In the genomic region with DNA sequence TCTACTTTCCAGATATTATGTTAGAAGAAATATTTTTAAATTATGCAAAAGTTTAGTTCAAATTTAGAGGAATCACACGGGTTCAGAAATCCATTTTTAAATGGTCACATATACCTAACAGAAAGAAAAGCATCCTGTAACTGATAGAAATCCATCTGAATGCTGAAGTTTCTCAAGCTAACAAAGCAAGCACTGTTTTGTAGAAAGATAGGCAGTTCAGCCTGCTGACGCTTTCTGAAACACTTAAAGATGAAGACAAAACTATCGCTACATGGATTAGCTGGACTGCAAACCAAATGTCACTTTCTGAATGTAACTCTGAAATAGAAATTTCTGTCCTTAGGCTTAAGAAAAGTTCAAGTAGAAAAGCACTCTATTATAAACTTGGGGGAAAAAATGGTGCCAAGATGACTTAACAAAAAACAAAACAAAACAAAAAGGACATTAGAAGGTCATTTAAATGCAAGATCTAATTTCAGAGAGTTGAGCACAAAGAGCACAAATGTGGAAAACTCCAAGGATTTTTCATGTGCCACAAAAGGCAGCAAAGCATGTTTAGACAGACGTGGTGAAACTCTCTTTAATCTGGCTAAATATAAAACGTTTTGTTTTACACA, we compare ENCODE assay signal across 2 cellular contexts.
TF ChIP-seq lines count a peak whose summit lies in the region.

No MANE protein-coding gene starts in this region.

TF ChIP-seq in SK-N-SH, 30 proteins besides CTCF, POLR2A, EP300 and RAD21 (continued from another document):
- TF ChIP-seq, protein P1, sequence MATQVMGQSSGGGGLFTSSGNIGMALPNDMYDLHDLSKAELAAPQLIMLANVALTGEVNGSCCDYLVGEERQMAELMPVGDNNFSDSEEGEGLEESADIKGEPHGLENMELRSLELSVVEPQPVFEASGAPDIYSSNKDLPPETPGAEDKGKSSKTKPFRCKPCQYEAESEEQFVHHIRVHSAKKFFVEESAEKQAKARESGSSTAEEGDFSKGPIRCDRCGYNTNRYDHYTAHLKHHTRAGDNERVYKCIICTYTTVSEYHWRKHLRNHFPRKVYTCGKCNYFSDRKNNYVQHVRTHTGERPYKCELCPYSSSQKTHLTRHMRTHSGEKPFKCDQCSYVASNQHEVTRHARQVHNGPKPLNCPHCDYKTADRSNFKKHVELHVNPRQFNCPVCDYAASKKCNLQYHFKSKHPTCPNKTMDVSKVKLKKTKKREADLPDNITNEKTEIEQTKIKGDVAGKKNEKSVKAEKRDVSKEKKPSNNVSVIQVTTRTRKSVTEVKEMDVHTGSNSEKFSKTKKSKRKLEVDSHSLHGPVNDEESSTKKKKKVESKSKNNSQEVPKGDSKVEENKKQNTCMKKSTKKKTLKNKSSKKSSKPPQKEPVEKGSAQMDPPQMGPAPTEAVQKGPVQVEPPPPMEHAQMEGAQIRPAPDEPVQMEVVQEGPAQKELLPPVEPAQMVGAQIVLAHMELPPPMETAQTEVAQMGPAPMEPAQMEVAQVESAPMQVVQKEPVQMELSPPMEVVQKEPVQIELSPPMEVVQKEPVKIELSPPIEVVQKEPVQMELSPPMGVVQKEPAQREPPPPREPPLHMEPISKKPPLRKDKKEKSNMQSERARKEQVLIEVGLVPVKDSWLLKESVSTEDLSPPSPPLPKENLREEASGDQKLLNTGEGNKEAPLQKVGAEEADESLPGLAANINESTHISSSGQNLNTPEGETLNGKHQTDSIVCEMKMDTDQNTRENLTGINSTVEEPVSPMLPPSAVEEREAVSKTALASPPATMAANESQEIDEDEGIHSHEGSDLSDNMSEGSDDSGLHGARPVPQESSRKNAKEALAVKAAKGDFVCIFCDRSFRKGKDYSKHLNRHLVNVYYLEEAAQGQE (IDR thresholded peaks at IDR 0.05; ENCODE audit: low read depth, low read length): no peak
- TF ChIP-seq RCOR1 (IDR thresholded peaks at IDR 0.05; ENCODE audit: low read length) (no peak), RFX5 (IDR thresholded peaks at IDR 0.05; ENCODE audit: low read length) (no peak), YY1 (IDR thresholded peaks at IDR 0.05; ENCODE audit: low read depth) (no peak), SMC3 (IDR thresholded peaks at IDR 0.05; ENCODE audit: low read depth, low read length) (no peak), MXI1 (IDR thresholded peaks at IDR 0.05; ENCODE audit: low read depth, low read length) (no peak), SIN3A (IDR thresholded peaks at IDR 0.05; ENCODE audit: borderline replicate concordance, low read depth, low read length) (no peak), EZH2phosphoT487 (IDR thresholded peaks at IDR 0.05; ENCODE audit: borderline replicate concordance, low read depth) (no peak)
- TF ChIP-seq, protein P2, sequence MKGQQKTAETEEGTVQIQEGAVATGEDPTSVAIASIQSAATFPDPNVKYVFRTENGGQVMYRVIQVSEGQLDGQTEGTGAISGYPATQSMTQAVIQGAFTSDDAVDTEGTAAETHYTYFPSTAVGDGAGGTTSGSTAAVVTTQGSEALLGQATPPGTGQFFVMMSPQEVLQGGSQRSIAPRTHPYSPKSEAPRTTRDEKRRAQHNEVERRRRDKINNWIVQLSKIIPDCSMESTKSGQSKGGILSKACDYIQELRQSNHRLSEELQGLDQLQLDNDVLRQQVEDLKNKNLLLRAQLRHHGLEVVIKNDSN (IDR thresholded peaks at IDR 0.05; ENCODE audit: borderline replicate concordance, low read depth): no peak
- TF ChIP-seq, protein P3, sequence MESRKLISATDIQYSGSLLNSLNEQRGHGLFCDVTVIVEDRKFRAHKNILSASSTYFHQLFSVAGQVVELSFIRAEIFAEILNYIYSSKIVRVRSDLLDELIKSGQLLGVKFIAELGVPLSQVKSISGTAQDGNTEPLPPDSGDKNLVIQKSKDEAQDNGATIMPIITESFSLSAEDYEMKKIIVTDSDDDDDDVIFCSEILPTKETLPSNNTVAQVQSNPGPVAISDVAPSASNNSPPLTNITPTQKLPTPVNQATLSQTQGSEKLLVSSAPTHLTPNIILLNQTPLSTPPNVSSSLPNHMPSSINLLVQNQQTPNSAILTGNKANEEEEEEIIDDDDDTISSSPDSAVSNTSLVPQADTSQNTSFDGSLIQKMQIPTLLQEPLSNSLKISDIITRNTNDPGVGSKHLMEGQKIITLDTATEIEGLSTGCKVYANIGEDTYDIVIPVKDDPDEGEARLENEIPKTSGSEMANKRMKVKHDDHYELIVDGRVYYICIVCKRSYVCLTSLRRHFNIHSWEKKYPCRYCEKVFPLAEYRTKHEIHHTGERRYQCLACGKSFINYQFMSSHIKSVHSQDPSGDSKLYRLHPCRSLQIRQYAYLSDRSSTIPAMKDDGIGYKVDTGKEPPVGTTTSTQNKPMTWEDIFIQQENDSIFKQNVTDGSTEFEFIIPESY (IDR thresholded peaks at IDR 0.05; ENCODE audit: borderline replicate concordance, low read depth): no peak

TF ChIP-seq in SK-N-SH treated with all-trans-retinoic acid at 6 μM for 48 hours, 23 proteins besides CTCF, POLR2A, EP300 and RAD21 (continued from another document):
- TF ChIP-seq, protein P4, sequence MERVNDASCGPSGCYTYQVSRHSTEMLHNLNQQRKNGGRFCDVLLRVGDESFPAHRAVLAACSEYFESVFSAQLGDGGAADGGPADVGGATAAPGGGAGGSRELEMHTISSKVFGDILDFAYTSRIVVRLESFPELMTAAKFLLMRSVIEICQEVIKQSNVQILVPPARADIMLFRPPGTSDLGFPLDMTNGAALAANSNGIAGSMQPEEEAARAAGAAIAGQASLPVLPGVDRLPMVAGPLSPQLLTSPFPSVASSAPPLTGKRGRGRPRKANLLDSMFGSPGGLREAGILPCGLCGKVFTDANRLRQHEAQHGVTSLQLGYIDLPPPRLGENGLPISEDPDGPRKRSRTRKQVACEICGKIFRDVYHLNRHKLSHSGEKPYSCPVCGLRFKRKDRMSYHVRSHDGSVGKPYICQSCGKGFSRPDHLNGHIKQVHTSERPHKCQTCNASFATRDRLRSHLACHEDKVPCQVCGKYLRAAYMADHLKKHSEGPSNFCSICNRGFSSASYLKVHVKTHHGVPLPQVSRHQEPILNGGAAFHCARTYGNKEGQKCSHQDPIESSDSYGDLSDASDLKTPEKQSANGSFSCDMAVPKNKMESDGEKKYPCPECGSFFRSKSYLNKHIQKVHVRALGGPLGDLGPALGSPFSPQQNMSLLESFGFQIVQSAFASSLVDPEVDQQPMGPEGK (CRISPR knock-in tag; IDR thresholded peaks at IDR 0.05; ENCODE audit: borderline replicate concordance): no peak
TF ChIP-seq in SK-N-SH treated with all-trans-retinoic acid at 6 μM for 48 hours: peak in this region for 0.
